ENCODE assay signal across 9 cellular contexts in genomic region chr6:53347921-53348435, GRCh38. TPM values are rescaled to one million over a fixed set of nuclear protein-coding genes. Genes with fewer than 3 reads are reported as not detected.
DNase-seq lines count a peak whose midpoint lies in the region; ATAC-seq, FAIRE-seq and TF ChIP-seq lines count a peak whose summit lies in the region.
"Had no signal": no experiment of that assay in that cellular context is flagged by ENCODE, and none has a peak within 500 bp of the region (broad histone marks: within the 10 kb centered on the region; RNA-seq: fewer than 3 reads in every experiment).

No MANE protein-coding gene starts in this region.

- peak overlapping the region; percentile 91 for H3K4me2 ChIP-seq in osteoblast (ENCODE audit: insufficient read depth, low read length)

- H4K20me1 ChIP-seq in osteoblast (ENCODE audit: insufficient read depth, low read length), result peaks cover 23% of the 10 kb centered on the region

- H3K79me2 ChIP-seq in osteoblast (ENCODE audit: insufficient read depth, low read length), result peaks cover 48% of the 10 kb centered on the region

- no peaks in the 10 kb centered on the region for H3K27me3 ChIP-seq in CD4-positive, CD25-positive, alpha-beta regulatory T cell (ENCODE audit: control insufficient read depth, insufficient read depth, low read length)
- H3K27me3 ChIP-seq in osteoblast (ENCODE audit: insufficient read depth, low read length), result peaks cover 6% of the 10 kb centered on the region
- no peaks in the 10 kb centered on the region for H3K27me3 ChIP-seq in uterus

- no peaks in the 10 kb centered on the region for H3K9me3 ChIP-seq in CD4-positive, CD25-positive, alpha-beta regulatory T cell (ENCODE audit: control insufficient read depth in 2 of 2, low read length in 2 of 2)
- H3K9me3 ChIP-seq in osteoblast (ENCODE audit: low read depth, low read length) (no peaks in the 10 kb centered on the region), uterus (no peaks in the 10 kb centered on the region)

- DNase-seq in CD4-positive, CD25-positive, alpha-beta regulatory T cell, result peak in 1 of 3 donors; percentile 48
- peak; percentile 64 for DNase-seq in HT1080 (ENCODE audit: low read depth)
- peak; percentile 17 for DNase-seq in RCC 7860 (ENCODE audit: low spot score)
- DNase-seq in activated naive CD8-positive, alpha-beta T cell treated with anti-CD3 and anti-CD28 coated beads for 36 hours, result peak; percentile 60
- DNase-seq in head of caudate nucleus, result peak; percentile 50 to 93 (median 81)
- DNase-seq in osteoblast (ENCODE audit: insufficient read length, low spot score, missing footprints), result peak; percentile 91
- DNase-seq in uterus, result peak; percentile 70 to 72

- no peak for TF ChIP-seq POLR2A in uterus (IDR thresholded peaks at IDR 0.05)

- H2AFZ ChIP-seq in osteoblast (ENCODE audit: low read length), result peak overlapping the region; percentile 98

- peaks cover 15% of the 10 kb centered on the region for H3K36me3 Mint-ChIP-seq in CD4-positive, CD25-positive, alpha-beta regulatory T cell
- peaks cover 28% of the 10 kb centered on the region for H3K36me3 Mint-ChIP-seq in activated naive CD8-positive, alpha-beta T cell treated with anti-CD3 and anti-CD28 coated beads for 36 hours

- H3K27me3 Mint-ChIP-seq in CD4-positive, CD25-positive, alpha-beta regulatory T cell, result peaks cover 8% of the 10 kb centered on the region
- no peaks in the 10 kb centered on the region for H3K27me3 Mint-ChIP-seq in activated naive CD8-positive, alpha-beta T cell treated with anti-CD3 and anti-CD28 coated beads for 36 hours

- H3K27ac ChIP-seq in CD4-positive, CD25-positive, alpha-beta regulatory T cell (ENCODE audit: insufficient read depth, low read length, poor library complexity, severe bottlenecking), result peak overlapping the region; percentile 92
- H3K27ac ChIP-seq in osteoblast (ENCODE audit: low read depth, low read length), result peak overlapping the region; percentile 93
- peak overlapping the region; percentile 94 to 95 for H3K27ac ChIP-seq in uterus

- H3K4me3 Mint-ChIP-seq in CD4-positive, CD25-positive, alpha-beta regulatory T cell, result peak overlapping the region; percentile 96 to 98 (median 98)
- peak overlapping the region; percentile 92 for H3K4me3 Mint-ChIP-seq in activated naive CD8-positive, alpha-beta T cell treated with anti-CD3 and anti-CD28 coated beads for 36 hours

- TF ChIP-seq CTCF in osteoblast (IDR thresholded peaks at IDR 0.05; ENCODE audit: extremely low read depth, low read depth, low read length), result no peak
- TF ChIP-seq CTCF in uterus (IDR thresholded peaks at IDR 0.05), result no peak

- no peak for FAIRE-seq in RCC 7860 (lab: Jason Lieb, UNC)
- FAIRE-seq: TTC549 had no signal

- H3K4me3 ChIP-seq in CD4-positive, CD25-positive, alpha-beta regulatory T cell (ENCODE audit: low read depth, low read length), result peak overlapping the region; percentile 98
- peak overlapping the region; percentile 90 for H3K4me3 ChIP-seq in osteoblast (ENCODE audit: insufficient read depth, low read length)
- H3K4me3 ChIP-seq in uterus, result peak overlapping the region; percentile 79 to 90

- intact Hi-C loops in head of caudate nucleus (cut with DNase I), result loop anchor here (5.0 kb wide), 1 partner anchor 56 kb away; no protein-coding TSS in a partner anchor
- intact Hi-C loops in uterus (cut with DNase I; ENCODE audit: low total_unique reads), result no loop called here

- peaks cover 4% of the 10 kb centered on the region for H3K36me3 ChIP-seq in CD4-positive, CD25-positive, alpha-beta regulatory T cell (ENCODE audit: control insufficient read depth, insufficient read depth, low read length)
- no peaks in the 10 kb centered on the region for H3K36me3 ChIP-seq in osteoblast (ENCODE audit: insufficient read depth, low read length)
- no peaks in the 10 kb centered on the region for H3K36me3 ChIP-seq in uterus

- peaks cover 29 to 55% (median 44%) of the 10 kb centered on the region in 4 donors for H3K4me1 Mint-ChIP-seq in CD4-positive, CD25-positive, alpha-beta regulatory T cell
- H3K4me1 Mint-ChIP-seq in activated naive CD8-positive, alpha-beta T cell treated with anti-CD3 and anti-CD28 coated beads for 36 hours, result peaks cover 42% of the 10 kb centered on the region

- peak overlapping the region; percentile 86 to 98 (median 89) for H3K27ac Mint-ChIP-seq in CD4-positive, CD25-positive, alpha-beta regulatory T cell
- H3K27ac Mint-ChIP-seq in activated naive CD8-positive, alpha-beta T cell treated with anti-CD3 and anti-CD28 coated beads for 36 hours, result peak overlapping the region; percentile 87

- peaks cover 0 to 1% (median 0%) of the 10 kb centered on the region in 7 donors for H3K9me3 Mint-ChIP-seq in CD4-positive, CD25-positive, alpha-beta regulatory T cell
- H3K9me3 Mint-ChIP-seq in activated naive CD8-positive, alpha-beta T cell treated with anti-CD3 and anti-CD28 coated beads for 36 hours, result no peaks in the 10 kb centered on the region

- peak; percentile 6 to 8 for ATAC-seq in CD4-positive, CD25-positive, alpha-beta regulatory T cell (ENCODE audit: low read depth in 2 of 2)
- ATAC-seq in GM19455 (IDR thresholded peaks at IDR 0.05; ENCODE audit: unreplicated experiment), result peak; percentile 33

- peaks cover 47% of the 10 kb centered on the region for H3K4me1 ChIP-seq in CD4-positive, CD25-positive, alpha-beta regulatory T cell (ENCODE audit: control insufficient read depth, insufficient read depth, low read length, poor library complexity, severe bottlenecking)
- H3K4me1 ChIP-seq in osteoblast (ENCODE audit: insufficient read depth, low read length) (peaks cover 7% of the 10 kb centered on the region), uterus (no peaks in the 10 kb centered on the region)

RNA-seq across cellular contexts. Expression of gene ELOVL5, which starts 0.8 kb away (rescaled TPM):
- 201 TPM for total RNA-seq in CD4-positive, CD25-positive, alpha-beta regulatory T cell
- 100 to 1,000 TPM; 139 to 175 (median 154) TPM for polyA plus RNA-seq in CD4-positive, CD25-positive, alpha-beta regulatory T cell
- total RNA-seq in HT1080 (2014; rRNA removed; shearing (Covaris generic)), result 37.3 and 85.6 TPM in 2 replicates
- polyA plus RNA-seq in HT1080 (2015; cell fraction: cytosol; rRNA removed), result 73.5 and 86.1 TPM in 2 replicates
- 106 and 114 TPM in 2 replicates for polyA plus RNA-seq in HT1080 (2015; cell fraction: nucleus; rRNA removed)
- 10 to 100 TPM; 86.2 to 88.3 TPM for total RNA-seq in activated naive CD8-positive, alpha-beta T cell treated with anti-CD3 and anti-CD28 coated beads for 36 hours
- total RNA-seq in osteoblast, result 75.3 and 76.6 TPM in 2 replicates
- 10 to 100 TPM; 26.4 to 80.7 (median 48.4) TPM for total RNA-seq in uterus
